Comparison of ENCODE assay signal across 2 cellular contexts in genomic region chr1:163278602-163279001, GRCh38.
TF ChIP-seq lines count a peak whose summit lies in the region.

No MANE protein-coding gene starts in this region.

TF ChIP-seq in HEK293, 187 proteins besides CTCF, POLR2A, EP300 and RAD21:
- TF ChIP-seq INSM2 (tag by site-specific recombination; IDR thresholded peaks at IDR 0.05) (no peak), SETDB1 (IDR thresholded peaks at IDR 0.05; ENCODE audit: insufficient read length, low read length) (peak; percentile 90), ZNF473 (tag by site-specific recombination; IDR thresholded peaks at IDR 0.05) (no peak), ZNF416 (tag by site-specific recombination; IDR thresholded peaks at IDR 0.05) (no peak)
TF ChIP-seq in HEK293: peak in this region for 1.

TF ChIP-seq in endothelial cell of umbilical vein, 7 proteins besides CTCF, POLR2A, EP300 and RAD21 (continued from another document):
- no peak for TF ChIP-seq FOS (IDR thresholded peaks at IDR 0.05; ENCODE audit: borderline replicate concordance, insufficient read depth, low read length)
